ENCODE assay signal across 17 cellular contexts in genomic region chr2:18346364-18346763, GRCh38.
DNase-seq lines count a peak whose midpoint lies in the region; ATAC-seq and TF ChIP-seq lines count a peak whose summit lies in the region.
"Had no signal": no experiment of that assay in that cellular context is flagged by ENCODE, and none has a peak within 500 bp of the region (broad histone marks: within the 10 kb centered on the region; RNA-seq: fewer than 3 reads in every experiment).

No MANE protein-coding gene starts in this region.

- intact Hi-C loops in Right ventricle myocardium superior (cut with DNase I), result no loop called here
- intact Hi-C loops in cardiac septum (cut with DNase I), result no loop called here
- intact Hi-C loops in body of pancreas (cut with DNase I), result no loop called here
- intact Hi-C loops in CD14-positive monocyte (cut with micrococcal nuclease), result no loop called here

- no peak overlapping the region for H3K4me3 Mint-ChIP-seq in CD14-positive monocyte
- no peak overlapping the region for H3K4me3 Mint-ChIP-seq in endodermal cell
- H3K4me3 Mint-ChIP-seq: activated CD4-positive, alpha-beta T cell treated with anti-CD3 and anti-CD28 coated beads, Interleukin-2, amount 10 ng/mL, durations not matched to agents 7 days and 5 days; CD8-positive, alpha-beta T cell; central memory CD8-positive, alpha-beta T cell; immature natural killer cell; type B pancreatic cell had no signal

- TF ChIP-seq CTCF in body of pancreas (IDR thresholded peaks at IDR 0.05), result no peak
- no peak for TF ChIP-seq CTCF in CD14-positive monocyte (IDR thresholded peaks at IDR 0.05)
- no peak for TF ChIP-seq CTCF in endodermal cell (conservative IDR thresholded peaks at IDR 0.05)

- H3K4me1 ChIP-seq in body of pancreas (no peaks in the 10 kb centered on the region), endodermal cell (ENCODE audit: control insufficient read depth, insufficient read depth, low read length) (no peaks in the 10 kb centered on the region)
- H3K4me1 ChIP-seq: gastrocnemius medialis had no signal

- no peak for TF ChIP-seq POLR2A in body of pancreas (IDR thresholded peaks at IDR 0.05)

- 65 to 76% methylated on average over 3 of the region's 3 CpGs for WGBS in body of pancreas, 2 donors
- 93 to 94% methylated on average over 3 of the region's 3 CpGs for WGBS in endodermal cell (ENCODE audit: insufficient coverage in 1 of 2, insufficient read length in 1 of 2), 2 experiments

- ATAC-seq in Right ventricle myocardium superior (ENCODE audit: poor library complexity) (peak; percentile 97), body of pancreas (peak; percentile 47), GM21786 (IDR thresholded peaks at IDR 0.05; ENCODE audit: unreplicated experiment) (no peak)
- ATAC-seq: activated naive CD4-positive, alpha-beta T cell treated with anti-CD3 and anti-CD28 coated beads, Interleukin-2, amount 50 U/mL, for 72 hours; CD8-positive, alpha-beta T cell; gastrocnemius medialis had no signal

- DNase-seq in Right ventricle myocardium superior, result no peak
- DNase-seq in cardiac septum (ENCODE audit: low spot score), result no peak
- DNase-seq in body of pancreas, result no peak
- DNase-seq in iris pigment epithelial cell (ENCODE audit: low read depth), result peak; percentile 17
- DNase-seq in activated T-cell treated with anti-CD3 and anti-CD28 coated beads for 4 hours, result no peak
- DNase-seq in CD14-positive monocyte (ENCODE audit: low spot score), result no peak
- no peak for DNase-seq in endodermal cell
- DNase-seq: activated CD4-positive, alpha-beta T cell treated with anti-CD3 and anti-CD28 coated beads, Interleukin-2, amount 10 ng/mL, durations not matched to agents 7 days and 5 days; CD8-positive, alpha-beta T cell; gastrocnemius medialis; immature natural killer cell; NCI-H187 had no signal

- no peaks in the 10 kb centered on the region for H3K36me3 ChIP-seq in body of pancreas (replicated peaks in 1 of 2; ENCODE audit: insufficient read depth in 1 of 2, low read depth in 2 of 2)
- no peaks in the 10 kb centered on the region for H3K36me3 ChIP-seq in endodermal cell (ENCODE audit: control insufficient read depth, insufficient read depth, low read length)
- H3K36me3 ChIP-seq: gastrocnemius medialis had no signal

- no peaks in the 10 kb centered on the region for H3K36me3 Mint-ChIP-seq in CD14-positive monocyte
- no peaks in the 10 kb centered on the region for H3K36me3 Mint-ChIP-seq in endodermal cell (ENCODE audit: low read depth)
- H3K36me3 Mint-ChIP-seq: activated naive CD4-positive, alpha-beta T cell treated with anti-CD3 and anti-CD28 coated beads, Interleukin-2, amount 50 U/mL, for 72 hours; CD8-positive, alpha-beta T cell; immature natural killer cell; type B pancreatic cell had no signal

- H3K9ac ChIP-seq in endodermal cell (ENCODE audit: extremely low read depth, low read length, poor library complexity, severe bottlenecking), result no peak overlapping the region

- H3K27ac ChIP-seq in body of pancreas (no peak overlapping the region), endodermal cell (ENCODE audit: low read depth, low read length) (no peak overlapping the region)
- H3K27ac ChIP-seq: gastrocnemius medialis, SK-N-MC had no signal

- H3K4me1 Mint-ChIP-seq in CD14-positive monocyte (no peaks in the 10 kb centered on the region), endodermal cell (no peaks in the 10 kb centered on the region)
- H3K4me1 Mint-ChIP-seq: activated CD4-positive, alpha-beta T cell treated with anti-CD3 and anti-CD28 coated beads, Interleukin-2, amount 10 ng/mL, durations not matched to agents 7 days and 5 days; central memory CD8-positive, alpha-beta T cell; immature natural killer cell had no signal

- H3K27ac Mint-ChIP-seq in CD14-positive monocyte, result no peak overlapping the region
- no peak overlapping the region for H3K27ac Mint-ChIP-seq in endodermal cell
- H3K27ac Mint-ChIP-seq: activated CD4-positive, alpha-beta T cell treated with anti-CD3 and anti-CD28 coated beads, Interleukin-2, amount 10 ng/mL, durations not matched to agents 7 days and 5 days; activated naive CD4-positive, alpha-beta T cell treated with anti-CD3 and anti-CD28 coated beads, Interleukin-2, amount 50 U/mL, for 72 hours; CD8-positive, alpha-beta T cell; immature natural killer cell had no signal

- H3K27me3 ChIP-seq in body of pancreas (no peaks in the 10 kb centered on the region), endodermal cell (ENCODE audit: control insufficient read depth, insufficient read depth, low read length, poor library complexity, severe bottlenecking) (no peaks in the 10 kb centered on the region)
- H3K27me3 ChIP-seq: gastrocnemius medialis had no signal

- H3K4me3 ChIP-seq in body of pancreas (no peak overlapping the region), endodermal cell (ENCODE audit: low read length) (no peak overlapping the region)
- H3K4me3 ChIP-seq: gastrocnemius medialis, SK-N-MC had no signal

- H3K9me3 ChIP-seq in body of pancreas, result no peaks in the 10 kb centered on the region
- H3K9me3 ChIP-seq in endodermal cell (ENCODE audit: control insufficient read depth, low read length), result no peaks in the 10 kb centered on the region
- H3K9me3 ChIP-seq: gastrocnemius medialis had no signal

- H3K9me3 Mint-ChIP-seq in CD14-positive monocyte (peaks cover 0 to 4% (median 3%) of the 10 kb centered on the region in 7 donors), endodermal cell (no peaks in the 10 kb centered on the region)
- H3K9me3 Mint-ChIP-seq: activated CD4-positive, alpha-beta T cell treated with anti-CD3 and anti-CD28 coated beads, Interleukin-2, amount 10 ng/mL, durations not matched to agents 7 days and 5 days; type B pancreatic cell had no signal

- H3K27me3 Mint-ChIP-seq in CD14-positive monocyte (ENCODE audit: low read depth in 3 of 3), result peaks cover 0 to 2% (median 0%) of the 10 kb centered on the region in 3 donors
- no peaks in the 10 kb centered on the region for H3K27me3 Mint-ChIP-seq in endodermal cell (ENCODE audit: insufficient read depth)
- H3K27me3 Mint-ChIP-seq: activated CD4-positive, alpha-beta T cell treated with anti-CD3 and anti-CD28 coated beads, Interleukin-2, amount 10 ng/mL, durations not matched to agents 7 days and 5 days; central memory CD8-positive, alpha-beta T cell had no signal
